Comparison of ENCODE assay signal across 14 cellular contexts in the genomic region with DNA sequence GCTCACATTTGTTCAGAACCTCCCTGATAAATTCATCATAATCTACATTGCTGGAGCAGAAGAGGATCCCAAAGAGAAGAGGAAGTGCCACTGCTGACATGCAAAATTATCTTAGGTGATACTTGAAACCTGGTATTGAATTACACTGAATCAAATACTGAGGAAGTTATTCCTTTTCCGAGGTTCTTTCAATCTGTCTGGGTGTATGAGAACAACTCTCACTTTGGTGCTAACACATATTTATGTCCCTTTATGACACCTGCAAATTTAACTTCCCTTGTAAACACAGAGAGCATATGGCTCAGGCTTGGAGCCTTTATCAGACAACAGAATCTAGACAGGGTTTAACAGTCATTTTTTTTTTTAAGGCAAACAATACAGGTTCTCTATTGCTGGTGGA.
A peak's percentile ranks its signal among the peaks of the same experiment; 100 is the strongest.
DNase-seq lines count a peak whose midpoint lies in the region; ATAC-seq and TF ChIP-seq lines count a peak whose summit lies in the region.
"Had no signal": no experiment of that assay in that cellular context is flagged by ENCODE, and none has a peak within 500 bp of the region (broad histone marks: within the 10 kb centered on the region; RNA-seq: fewer than 3 reads in every experiment).

No MANE protein-coding gene starts in this region.

- H3K4me2 ChIP-seq in IMR-90 (ENCODE audit: low read depth, low read length): peak overlapping the region; percentile 66; the same call in 1 of the 2 replicates
- no peak overlapping the region for H3K4me2 ChIP-seq in OCI-LY7 (ENCODE audit: low read length)

- H3K79me2 ChIP-seq in OCI-LY7 (ENCODE audit: insufficient read depth, low read depth, low read length): no peaks in the 10 kb centered on the region

- H3K27ac Mint-ChIP-seq in immature natural killer cell: peak overlapping the region; percentile 16 to 81 (median 63)
- H3K27ac Mint-ChIP-seq: activated CD8-positive, alpha-beta T cell treated with anti-CD3 and anti-CD28 coated beads for 36 hours had no signal

- no peak overlapping the region for H3K4ac ChIP-seq in IMR-90 (ENCODE audit: low read depth, low read length)

- H3K9me3 ChIP-seq in IMR-90 (ENCODE audit: control insufficient read depth, insufficient read depth, low read length) (no peaks in the 10 kb centered on the region), OCI-LY7 (ENCODE audit: low read length) (no peaks in the 10 kb centered on the region)
- H3K9me3 ChIP-seq: Peyer's patch, right lobe of liver had no signal

- H3K4me3 ChIP-seq in IMR-90 (ENCODE audit: insufficient read depth, low read depth, low read length) (no peak overlapping the region), OCI-LY7 (ENCODE audit: low read depth, low read length, poor library complexity, severe bottlenecking) (no peak overlapping the region)
- H3K4me3 ChIP-seq: left ventricle myocardium inferior, Peyer's patch, right lobe of liver had no signal

- no peak overlapping the region for H2BK5ac ChIP-seq in IMR-90 (ENCODE audit: low read depth, low read length, poor library complexity, severe bottlenecking)

- H3K56ac ChIP-seq in IMR-90 (ENCODE audit: extremely low read depth, insufficient read depth, low read length): no peak overlapping the region

- H2BK20ac ChIP-seq in IMR-90 (ENCODE audit: low read depth, low read length): no peak overlapping the region

- peaks cover 3% of the 10 kb centered on the region; the same call in 1 of the 2 replicates for H3K9me1 ChIP-seq in IMR-90 (ENCODE audit: insufficient read depth, low read length)

- H3K4me3 Mint-ChIP-seq in immature natural killer cell: peak overlapping the region; percentile 21 to 67 (median 64)
- H3K4me3 Mint-ChIP-seq: activated CD8-positive, alpha-beta T cell treated with anti-CD3 and anti-CD28 coated beads for 36 hours had no signal

- H3K9ac ChIP-seq in IMR-90 (ENCODE audit: low read depth, low read length): no peak overlapping the region

- intact Hi-C loops in IMR-90 (cut with micrococcal nuclease) (no loop called here), OCI-LY7 (cut with micrococcal nuclease; ENCODE audit: unreplicated experiment) (no loop called here)

- CTCF ChIA-PET in IMR-90 (lab: Yijun Ruan, JAX) (no interaction called here), OCI-LY7 (lab: Charles Lee; ENCODE audit: unreplicated experiment) (no interaction called here)

- BruUV-seq in IMR-90 (replicated peaks; lab: Mats Ljungman, UMichigan): no TSS peak
- BruUV-seq in OCI-LY7 (replicated peaks; lab: Mats Ljungman, UMichigan): no TSS peak

- in situ Hi-C loops in IMR-90 (cut with MboI; ENCODE audit: low sequenced_read_pairs): no loop called here

- no peaks in the 10 kb centered on the region for H3K27me3 ChIP-seq in IMR-90 (ENCODE audit: control insufficient read depth, insufficient read depth, low read length)
- H3K27me3 ChIP-seq: Peyer's patch, right lobe of liver had no signal

- TF ChIP-seq CTCF in IMR-90 (conservative IDR thresholded peaks at IDR 0.05; ENCODE audit: low read depth, low read length): no peak
- TF ChIP-seq CTCF in OCI-LY7 (conservative IDR thresholded peaks at IDR 0.05; ENCODE audit: low read length): no peak

- no peak overlapping the region for H2AFZ ChIP-seq in IMR-90 (replicated peaks; ENCODE audit: low read length, poor library complexity)
- no peak overlapping the region for H2AFZ ChIP-seq in OCI-LY7 (ENCODE audit: low read length)

- peaks cover 3 to 5% (median 4%) of the 10 kb centered on the region in 3 donors for H3K36me3 Mint-ChIP-seq in immature natural killer cell

- WGBS in IMR-90 (ENCODE audit: extremely low coverage in 2 of 2, insufficient read length in 1 of 2), 2 experiments: no CpG with 5 or more reads among the region's 1 CpG

- H3K9me2 ChIP-seq in OCI-LY7 (ENCODE audit: insufficient read depth, low read length): no peaks in the 10 kb centered on the region

- peaks cover 70 to 85% of the 10 kb centered on the region in 2 donors for H3K4me1 Mint-ChIP-seq in immature natural killer cell

- no peak overlapping the region for H2BK120ac ChIP-seq in IMR-90 (ENCODE audit: low read depth, low read length)

- ATAC-seq in IMR-90 (ENCODE audit: low read depth) (no peak; the same call in 1 of the 2 replicates), HG03175 (IDR thresholded peaks at IDR 0.05; ENCODE audit: unreplicated experiment) (no peak)
- ATAC-seq: HCT116 had no signal

- TF ChIP-seq RAD21 in IMR-90 (IDR thresholded peaks at IDR 0.05; ENCODE audit: low read length): no peak

- DNase-seq in DMS153 treated with DMSO at 0.1 percent for 48 hours (lab: John Stamatoyannopoulos, UW; ENCODE audit: unreplicated experiment): peak; percentile 17
- no peak for DNase-seq in IMR-90
- DNase-seq in OCI-LY7 (ENCODE audit: low spot score): peak; percentile 3
- peak; percentile 17 to 26 (median 19) for DNase-seq in immature natural killer cell
- no peak for DNase-seq in LoVo (ENCODE audit: low spot score)
- DNase-seq in NOMO-1 (lab: John Stamatoyannopoulos, UW; ENCODE audit: unreplicated experiment in 2 of 2): no peak
- no peak for DNase-seq in stimulated activated CD4-positive, alpha-beta T cell treated with anti-CD3 and anti-CD28 coated beads, Interleukin-4, amount 100 ng/mL, for 4 hours
- DNase-seq: activated CD8-positive, alpha-beta T cell treated with anti-CD3 and anti-CD28 coated beads for 36 hours; erythroblast; left ventricle myocardium inferior; Peyer's patch; right lobe of liver had no signal

- H3K4me1 ChIP-seq in IMR-90 (ENCODE audit: control insufficient read depth, insufficient read depth, low read length) (peaks cover 6% of the 10 kb centered on the region), OCI-LY7 (ENCODE audit: insufficient read depth, low read length, poor library complexity, severe bottlenecking) (peaks cover 8% of the 10 kb centered on the region)

- H3K9me3 Mint-ChIP-seq in immature natural killer cell: peaks cover 0 to 8% (median 3%) of the 10 kb centered on the region in 6 donors

- POLR2A ChIA-PET in IMR-90 (lab: Charles Lee; ENCODE audit: unreplicated experiment) (no interaction called here), OCI-LY7 (lab: Charles Lee) (interaction anchor here (0.6 kb wide), 1 partner anchor 107 kb away, joined by 3 read pairs; no protein-coding TSS in a partner anchor)

- H3K27me3 Mint-ChIP-seq in immature natural killer cell (ENCODE audit: low read depth in 3 of 3): peaks cover 0 to 4% (median 0%) of the 10 kb centered on the region in 3 donors
- H3K27me3 Mint-ChIP-seq: activated CD8-positive, alpha-beta T cell treated with anti-CD3 and anti-CD28 coated beads for 36 hours had no signal

- dilution Hi-C loops in IMR-90 (cut with HindIII; ENCODE audit: low sequenced_read_pairs, unreplicated experiment): no loop called here

- peaks cover 39% of the 10 kb centered on the region for H4K20me1 ChIP-seq in IMR-90 (ENCODE audit: insufficient read depth, low read length)
- 0 out of 2 replicates have a peak, but pooled peaks cover 10% of the 10 kb centered on the region for H4K20me1 ChIP-seq in OCI-LY7 (ENCODE audit: insufficient read depth, low read length)

- H3K79me1 ChIP-seq in IMR-90 (ENCODE audit: low read depth in 1 of 2, low read length in 2 of 2): peaks cover 31 to 47% of the 10 kb centered on the region in 2 experiments

- 0 out of 2 replicates have a peak overlapping the region, but pooled peaks have one; percentile 1 for H3K14ac ChIP-seq in IMR-90 (replicated peaks; ENCODE audit: low read depth, low read length)

- no peak overlapping the region for H4K5ac ChIP-seq in IMR-90 (ENCODE audit: low read depth, low read length)

- no peak overlapping the region for H4K8ac ChIP-seq in IMR-90 (ENCODE audit: low read depth in 2 of 2, low read length in 2 of 2)

- no peak overlapping the region for H2BK15ac ChIP-seq in IMR-90 (ENCODE audit: low read depth, low read length)

- H3K18ac ChIP-seq in IMR-90 (ENCODE audit: low read depth, low read length): no peak overlapping the region

- no peak for TF ChIP-seq POLR2A in IMR-90 (IDR thresholded peaks at IDR 0.05; ENCODE audit: low read depth, low read length)

- H3K36me3 ChIP-seq in IMR-90 (ENCODE audit: control insufficient read depth, insufficient read depth, low read length): no peaks in the 10 kb centered on the region
- no peaks in the 10 kb centered on the region for H3K36me3 ChIP-seq in OCI-LY7 (ENCODE audit: insufficient read depth, low read length)
- H3K36me3 ChIP-seq: left ventricle myocardium inferior, Peyer's patch, right lobe of liver had no signal

- H3K27ac ChIP-seq in IMR-90 (ENCODE audit: insufficient read depth, low read length): no peak overlapping the region
- H3K27ac ChIP-seq in OCI-LY7 (ENCODE audit: low read depth, low read length, poor library complexity, severe bottlenecking): no peak overlapping the region
- H3K27ac ChIP-seq: left ventricle myocardium inferior, right lobe of liver had no signal

- H2AK5ac ChIP-seq in IMR-90 (ENCODE audit: low read depth, low read length): no peak overlapping the region

- no peak overlapping the region for H4K91ac ChIP-seq in IMR-90 (ENCODE audit: insufficient read depth, low read depth, low read length)

- no peak overlapping the region for H3K23ac ChIP-seq in IMR-90 (ENCODE audit: low read depth, low read length)

- no peak overlapping the region for H2AK9ac ChIP-seq in IMR-90 (replicated peaks; ENCODE audit: low read depth, low read length, poor library complexity)

TF ChIP-seq in IMR-90, 13 proteins besides CTCF, POLR2A, EP300 and RAD21 (continues in another document):
- TF ChIP-seq USF2 (IDR thresholded peaks at IDR 0.05; ENCODE audit: low read depth, low read length) (no peak), SMC3 (IDR thresholded peaks at IDR 0.05; ENCODE audit: low read depth, low read length) (no peak), RFX5 (IDR thresholded peaks at IDR 0.05; ENCODE audit: low read depth, low read length) (no peak), ELK1 (IDR thresholded peaks at IDR 0.05; ENCODE audit: borderline replicate concordance, low read depth, low read length) (no peak), BHLHE40 (IDR thresholded peaks at IDR 0.05; ENCODE audit: low read depth, low read length) (no peak), RCOR1 (IDR thresholded peaks at IDR 0.05; ENCODE audit: insufficient replicate concordance, low read length) (no peak)

Comparison
In these comparisons a context has a peak if more than half of its experiments do, and no peak if none do; other contexts are left out.
1. DNase-seq: peak in DMS153 treated with DMSO at 0.1 percent for 48 hours (single experiment), OCI-LY7 (single experiment) and immature natural killer cell (3 of 3); none in IMR-90 (single experiment), LoVo (single experiment), NOMO-1 (0 of 2) and stimulated activated CD4-positive, alpha-beta T cell treated with anti-CD3 and anti-CD28 coated beads, Interleukin-4, amount 100 ng/mL, for 4 hours (0 of 2).